1 cellular context compared by ENCODE assay signal in genomic region chr15:40859206-40859851, GRCh38.
TF ChIP-seq lines count a peak whose summit lies in the region.

No MANE protein-coding gene starts in this region.

TF ChIP-seq in H1, 55 proteins besides CTCF, POLR2A, EP300 and RAD21:
- TF ChIP-seq ATF2 (IDR thresholded peaks at IDR 0.05; ENCODE audit: low read length) = no peak
- no peak for TF ChIP-seq BRCA1 (IDR thresholded peaks at IDR 0.05; ENCODE audit: low read depth, low read length)
- TF ChIP-seq EGR1 (IDR thresholded peaks at IDR 0.05; ENCODE audit: borderline replicate concordance, low read depth, low read length) = no peak
- TF ChIP-seq SIN3A (conservative IDR thresholded peaks at IDR 0.05 in 1 of 2, IDR thresholded peaks at IDR 0.05 in 1 of 2; ENCODE audit: low read depth in 1 of 2, low read length in 2 of 2) = peak; percentile 59 to 61; a peak in 2 of 4 replicates
- peak; percentile 69; the same call in 1 of the 2 replicates for TF ChIP-seq POLR2AphosphoS5 (IDR thresholded peaks at IDR 0.05; ENCODE audit: low read depth, low read length)
- TF ChIP-seq, protein P1, sequence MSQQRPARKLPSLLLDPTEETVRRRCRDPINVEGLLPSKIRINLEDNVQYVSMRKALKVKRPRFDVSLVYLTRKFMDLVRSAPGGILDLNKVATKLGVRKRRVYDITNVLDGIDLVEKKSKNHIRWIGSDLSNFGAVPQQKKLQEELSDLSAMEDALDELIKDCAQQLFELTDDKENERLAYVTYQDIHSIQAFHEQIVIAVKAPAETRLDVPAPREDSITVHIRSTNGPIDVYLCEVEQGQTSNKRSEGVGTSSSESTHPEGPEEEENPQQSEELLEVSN (IDR thresholded peaks at IDR 0.05) = 0 out of 2 replicates have a peak, but pooled peaks have one; percentile 41
- TF ChIP-seq, protein P2, sequence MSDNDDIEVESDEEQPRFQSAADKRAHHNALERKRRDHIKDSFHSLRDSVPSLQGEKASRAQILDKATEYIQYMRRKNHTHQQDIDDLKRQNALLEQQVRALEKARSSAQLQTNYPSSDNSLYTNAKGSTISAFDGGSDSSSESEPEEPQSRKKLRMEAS (IDR thresholded peaks at IDR 0.05) = peak; percentile 60
- TF ChIP-seq TEAD4 (IDR thresholded peaks at IDR 0.05; ENCODE audit: low read depth, low read length) = no peak
- TF ChIP-seq CREB1 (IDR thresholded peaks at IDR 0.05) = peak; percentile 44; the same call in 1 of the 2 replicates
